ENCODE assay signal across 29 cellular contexts in the genomic region with DNA sequence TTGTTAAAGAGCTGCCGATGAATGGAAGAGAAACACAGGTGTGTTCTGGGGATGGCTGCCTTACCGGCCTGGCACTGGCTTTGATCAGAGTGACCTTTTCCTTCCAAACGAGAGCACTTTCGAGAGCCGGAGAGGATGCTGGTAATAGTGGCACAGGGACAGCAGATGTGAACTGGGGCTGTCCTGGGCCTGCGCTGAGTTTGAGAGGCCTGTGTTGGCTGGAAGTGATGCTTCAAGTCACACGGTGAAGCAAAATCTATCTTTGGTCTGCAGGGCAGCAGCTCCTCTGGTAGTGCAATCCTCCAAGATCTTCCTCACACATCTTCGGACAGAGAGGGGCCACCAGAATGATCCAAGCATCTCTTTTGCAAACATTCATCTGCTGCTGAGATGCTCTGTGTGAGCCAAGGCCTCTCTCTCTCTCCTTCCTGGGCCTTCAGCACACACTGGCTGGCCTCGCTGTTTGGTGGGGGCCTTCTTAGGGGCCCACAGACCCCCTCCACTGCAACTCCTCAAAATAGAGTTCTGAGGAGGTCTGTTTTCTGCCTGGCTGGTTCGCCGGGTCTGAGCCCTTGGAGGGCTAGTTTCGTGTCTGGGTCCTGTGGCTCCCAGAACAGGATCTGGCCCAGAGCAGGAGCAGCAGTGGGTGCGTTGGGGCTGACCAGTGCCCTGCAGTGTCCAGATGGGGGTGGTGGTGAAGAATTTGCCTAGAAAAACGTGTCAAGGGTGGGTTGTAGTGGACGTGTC. TPM values are rescaled to one million over a fixed set of nuclear protein-coding genes. Genes with fewer than 3 reads are reported as not detected.
"Had no signal": no experiment of that assay in that cellular context is flagged by ENCODE, and none has a peak within 500 bp of the region (broad histone marks: within the 10 kb centered on the region; RNA-seq: fewer than 3 reads in every experiment).

No MANE protein-coding gene starts in this region.

- H3K4me3 ChIP-seq: colonic mucosa, esophagus squamous epithelium, heart right ventricle, lower lobe of right lung, prostate gland, right atrium auricular region, sigmoid colon, suprapubic skin, thyroid gland, vagina had no signal

- H3K4me1 ChIP-seq: colonic mucosa, esophagus squamous epithelium, heart right ventricle, lower lobe of right lung, prostate gland, right atrium auricular region, sigmoid colon, suprapubic skin, thyroid gland, vagina had no signal

- H3K27me3 ChIP-seq: colonic mucosa, vagina had no signal

- H3K36me3 ChIP-seq: colonic mucosa, esophagus squamous epithelium, heart right ventricle, lower lobe of right lung, prostate gland, right atrium auricular region, sigmoid colon, suprapubic skin, thyroid gland, vagina had no signal

- DNase-seq: colonic mucosa; dermis blood vessel endothelial cell; effector memory CD8-positive, alpha-beta T cell; erythroblast; esophagus squamous epithelium; foreskin melanocyte; glutamatergic neuron; heart right ventricle; hypothalamus; immature natural killer cell; islet precursor cell; kidney glomerular epithelial cell; left ventricle myocardium superior; lower lobe of right lung; natural killer cell; sigmoid colon; stimulated activated CD4-positive, alpha-beta T cell treated with anti-CD3 and anti-CD28 coated beads, Interleukin-2, amount 100 ng/mL, for 24 hours; stimulated activated CD4-positive, alpha-beta T cell treated with anti-CD3 and anti-CD28 coated beads, Interleukin-4, amount 100 ng/mL, for 24 hours; stimulated activated naive B cell treated with anti-CD40 and anti-IgM and Interleukin-4, amounts not matched to agents 10 μg/mL and 1 μg/mL and 100 μg/mL, for 72 hours; thyroid gland; trophoblast cell had no signal

- H3K9me3 Mint-ChIP-seq: effector memory CD8-positive, alpha-beta T cell; immature natural killer cell; natural killer cell; stimulated activated naive B cell treated with anti-CD40 and anti-IgM and Interleukin-4, amounts not matched to agents 10 μg/mL and 1 μg/mL and 100 μg/mL, for 72 hours; stimulated activated naive CD8-positive, alpha-beta T cell treated with anti-CD3 and anti-CD28 coated beads, Interleukin-15, Interleukin-2, amounts not matched to agents 100 ng/mL and 50 ng/mL, for 24 hours had no signal

- H3K4me3 Mint-ChIP-seq: effector memory CD8-positive, alpha-beta T cell; immature natural killer cell; natural killer cell; stimulated activated naive B cell treated with anti-CD40 and anti-IgM and Interleukin-4, amounts not matched to agents 10 μg/mL and 1 μg/mL and 100 μg/mL, for 72 hours; stimulated activated naive CD8-positive, alpha-beta T cell treated with anti-CD3 and anti-CD28 coated beads, Interleukin-15, Interleukin-2, amounts not matched to agents 100 ng/mL and 50 ng/mL, for 24 hours had no signal

- H3K27ac ChIP-seq: colonic mucosa, esophagus squamous epithelium, heart right ventricle, lower lobe of right lung, prostate gland, right atrium auricular region, sigmoid colon, suprapubic skin, thyroid gland, vagina had no signal

- ATAC-seq: effector memory CD8-positive, alpha-beta T cell; heart right ventricle; left ventricle myocardium superior; lower lobe of right lung; natural killer cell; stimulated activated naive B cell treated with anti-CD40 and anti-IgM and Interleukin-4, amounts not matched to agents 10 μg/mL and 1 μg/mL and 100 μg/mL, for 72 hours had no signal

- H3K36me3 Mint-ChIP-seq: immature natural killer cell; natural killer cell; stimulated activated naive B cell treated with anti-CD40 and anti-IgM and Interleukin-4, amounts not matched to agents 10 μg/mL and 1 μg/mL and 100 μg/mL, for 72 hours had no signal

- H3K9me3 ChIP-seq: colonic mucosa, esophagus squamous epithelium, heart right ventricle, lower lobe of right lung, prostate gland, right atrium auricular region, sigmoid colon, suprapubic skin, thyroid gland, vagina had no signal

- H3K4me1 Mint-ChIP-seq: immature natural killer cell, natural killer cell had no signal

- H3K27ac Mint-ChIP-seq: effector memory CD8-positive, alpha-beta T cell; immature natural killer cell; natural killer cell; stimulated activated naive B cell treated with anti-CD40 and anti-IgM and Interleukin-4, amounts not matched to agents 10 μg/mL and 1 μg/mL and 100 μg/mL, for 72 hours; stimulated activated naive CD8-positive, alpha-beta T cell treated with anti-CD3 and anti-CD28 coated beads, Interleukin-15, Interleukin-2, amounts not matched to agents 100 ng/mL and 50 ng/mL, for 24 hours had no signal

RNA-seq across cellular contexts. Expression of a gene that starts 6.4 kb away (rescaled TPM):
- total RNA-seq: dermis blood vessel endothelial cell, esophagus squamous epithelium, heart right ventricle, left ventricle myocardium superior, lower lobe of right lung, mesenteric fat pad, myocyte, natural killer cell, osteocyte, right atrium auricular region, sigmoid colon, thyroid gland had no signal
- polyA plus RNA-seq: immature natural killer cell, sigmoid colon had no signal
